Comparison of ENCODE assay signal across 8 cellular contexts in the genomic region with DNA sequence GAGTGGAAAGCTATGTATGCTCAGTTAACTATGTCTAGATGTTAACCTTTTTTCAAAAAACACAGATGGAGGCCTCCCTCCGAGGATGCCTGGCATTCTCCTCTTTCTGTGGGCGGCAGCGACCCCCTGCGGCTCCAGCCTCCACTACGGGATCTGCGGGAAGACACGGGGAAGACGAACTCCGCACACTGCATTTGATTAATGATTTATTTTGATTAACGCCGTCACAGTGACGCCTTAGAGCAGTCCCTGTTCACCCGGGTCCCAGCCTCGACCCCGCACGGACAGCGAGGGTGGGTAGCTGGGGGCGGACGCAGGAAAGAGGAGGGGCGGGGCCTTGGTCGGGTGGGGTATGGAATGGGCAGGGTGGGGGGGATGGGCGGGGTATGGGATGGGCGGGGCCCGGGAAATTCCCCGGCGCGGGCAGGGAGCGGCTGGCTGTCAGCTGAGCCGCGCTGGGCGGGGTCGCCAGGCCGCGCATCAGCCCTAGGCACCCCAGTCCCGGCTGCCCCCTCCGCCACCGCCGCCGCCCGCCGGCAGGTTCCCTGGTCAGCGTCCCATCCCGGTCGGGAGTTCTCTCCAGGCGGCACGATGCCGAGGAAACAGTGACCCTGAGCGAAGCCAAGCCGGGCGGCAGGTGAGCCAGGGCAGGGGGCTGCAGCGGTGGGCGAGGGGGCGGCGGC. TPM values are rescaled to one million over a fixed set of nuclear protein-coding genes. Genes with fewer than 3 reads are reported as not detected.
DNase-seq lines count a peak whose midpoint lies in the region; ATAC-seq and TF ChIP-seq lines count a peak whose summit lies in the region.

A gene (plus strand): TSS at position 498 of the 683 bp plus-strand sequence. CDS start 8,960 bp downstream, outside the sequence.

- no peaks in the 10 kb centered on the region for H4K20me1 ChIP-seq in OCI-LY1 (ENCODE audit: insufficient read depth, low read length)

- TF ChIP-seq CTCF in CD8-positive, alpha-beta T cell (IDR thresholded peaks at IDR 0.05), result peak; percentile 57
- peak; percentile 67 for TF ChIP-seq CTCF in OCI-LY1 (IDR thresholded peaks at IDR 0.05; ENCODE audit: low read length)

- DNase-seq in CD8-positive, alpha-beta T cell, result peak; percentile 62 to 85 (median 76)
- DNase-seq in activated T-cell treated with anti-CD3 and anti-CD28 coated beads, Interleukin-2, amount 50 U/mL, for 24 hours, result peak; percentile 85
- DNase-seq in stimulated activated CD8-positive, alpha-beta memory T cell treated with anti-CD3 and anti-CD28 coated beads, Interleukin-7, amount 100 ng/mL, for 4 hours (ENCODE audit: low read depth in 2 of 2), result peak; percentile 50 to 75

- H3K79me2 ChIP-seq in OCI-LY1 (ENCODE audit: insufficient read depth, low read length), result no peaks in the 10 kb centered on the region

- H3K27ac Mint-ChIP-seq in CD8-positive, alpha-beta T cell, result peak within 1 kb of the TSS; percentile 98
- H3K27ac Mint-ChIP-seq in activated T-cell treated with anti-CD3 and anti-CD28 coated beads, Interleukin-2, amount 50 U/mL, for 24 hours, result peak within 1 kb of the TSS; percentile 90

- H3K9me3 Mint-ChIP-seq in CD8-positive, alpha-beta T cell, result no peaks in the 10 kb centered on the region
- no peaks in the 10 kb centered on the region for H3K9me3 Mint-ChIP-seq in activated T-cell treated with anti-CD3 and anti-CD28 coated beads, Interleukin-2, amount 50 U/mL, for 24 hours

- no peaks in the 10 kb centered on the region for H3K36me3 ChIP-seq in CD8-positive, alpha-beta T cell (ENCODE audit: insufficient read depth, low read length)
- no peaks in the 10 kb centered on the region for H3K36me3 ChIP-seq in OCI-LY1 (ENCODE audit: insufficient read depth, low read length)
- peaks cover 8% of the 10 kb centered on the region for H3K36me3 ChIP-seq in muscle layer of colon (ENCODE audit: insufficient read depth, low read length)

- peak within 1 kb of the TSS; percentile 62 for H3K4me3 ChIP-seq in CD8-positive, alpha-beta T cell (ENCODE audit: low read depth, low read length)
- peak within 1 kb of the TSS; percentile 66 for H3K4me3 ChIP-seq in OCI-LY1 (ENCODE audit: low read depth, low read length, poor library complexity, severe bottlenecking)
- peak within 1 kb of the TSS; percentile 75 to 87 for H3K4me3 ChIP-seq in muscle layer of colon (ENCODE audit: low read depth in 1 of 2, low read length in 2 of 2)

- ATAC-seq in CD8-positive, alpha-beta T cell, result peak; percentile 75
- peak; percentile 69 for ATAC-seq in GM19395 (IDR thresholded peaks at IDR 0.05; ENCODE audit: unreplicated experiment)
- ATAC-seq in HG03571 (IDR thresholded peaks at IDR 0.05; ENCODE audit: unreplicated experiment), result peak; percentile 61
- ATAC-seq in esophagus mucosa, result peak; percentile 87

- no peak within 1 kb of the TSS for H2AFZ ChIP-seq in OCI-LY1 (ENCODE audit: low read length)

- no peaks in the 10 kb centered on the region for H3K9me2 ChIP-seq in OCI-LY1 (ENCODE audit: low read depth, low read length)

- POLR2A ChIA-PET in CD8-positive, alpha-beta T cell (lab: Charles Lee), result interaction anchor here (0.7 to 2.2 kb wide), 3 partner anchors 9 to 249 kb away, joined by 3 to 11 read pairs (median 6); no protein-coding TSS in a partner anchor

- peak within 1 kb of the TSS; percentile 55 for H3K9ac ChIP-seq in OCI-LY1 (ENCODE audit: low read length)
- peak within 1 kb of the TSS; percentile 89 for H3K9ac ChIP-seq in muscle layer of colon (ENCODE audit: low read length)

- peaks cover 46% of the 10 kb centered on the region for H3K4me1 Mint-ChIP-seq in CD8-positive, alpha-beta T cell (ENCODE audit: low read depth)
- peaks cover 42% of the 10 kb centered on the region for H3K4me1 Mint-ChIP-seq in activated T-cell treated with anti-CD3 and anti-CD28 coated beads, Interleukin-2, amount 50 U/mL, for 24 hours (ENCODE audit: low read depth)

- H3K4me2 ChIP-seq in OCI-LY1 (ENCODE audit: low read length), result peak within 1 kb of the TSS; percentile 68

- H3K27me3 ChIP-seq in CD8-positive, alpha-beta T cell (ENCODE audit: insufficient read depth, low read length), result no peaks in the 10 kb centered on the region
- H3K27me3 ChIP-seq in OCI-LY1 (ENCODE audit: insufficient read depth, low read length) (no peaks in the 10 kb centered on the region), muscle layer of colon (ENCODE audit: control insufficient read depth in 1 of 2, insufficient read depth in 2 of 2, low read length in 2 of 2) (no peaks in the 10 kb centered on the region)

- intact Hi-C loops in CD8-positive, alpha-beta T cell (cut with DNase I, micrococcal nuclease), result loop anchor here (1.0 to 10.0 kb wide), 16 partner anchors 8 to 1315 kb away; a partner anchor contains a TSS

- CTCF ChIA-PET in CD8-positive, alpha-beta T cell (lab: Charles Lee), result interaction anchor here (0.7 to 3.7 kb wide), 18 partner anchors 8 to 884 kb away, joined by 3 to 21 read pairs (median 4); a partner anchor contains a TSS

- H3K4me3 Mint-ChIP-seq in CD8-positive, alpha-beta T cell, result peak within 1 kb of the TSS; percentile 92
- peak within 1 kb of the TSS; percentile 85 for H3K4me3 Mint-ChIP-seq in activated T-cell treated with anti-CD3 and anti-CD28 coated beads, Interleukin-2, amount 50 U/mL, for 24 hours

- H3K36me3 Mint-ChIP-seq in CD8-positive, alpha-beta T cell, result peaks cover 15% of the 10 kb centered on the region
- H3K36me3 Mint-ChIP-seq in activated T-cell treated with anti-CD3 and anti-CD28 coated beads, Interleukin-2, amount 50 U/mL, for 24 hours (ENCODE audit: low read depth), result peaks cover 19% of the 10 kb centered on the region

- peak within 1 kb of the TSS; percentile 69 for H3K27ac ChIP-seq in CD8-positive, alpha-beta T cell (ENCODE audit: low read depth, low read length)
- H3K27ac ChIP-seq in OCI-LY1 (ENCODE audit: low read depth, low read length, poor library complexity, severe bottlenecking) (no peak within 1 kb of the TSS), muscle layer of colon (ENCODE audit: low read depth, low read length) (peak within 1 kb of the TSS; percentile 90)

- H3K9me3 ChIP-seq in CD8-positive, alpha-beta T cell (ENCODE audit: low read length), result no peaks in the 10 kb centered on the region
- H3K9me3 ChIP-seq in OCI-LY1 (ENCODE audit: low read length) (no peaks in the 10 kb centered on the region), muscle layer of colon (ENCODE audit: low read length) (no peaks in the 10 kb centered on the region)

- no peaks in the 10 kb centered on the region for H3F3A ChIP-seq in OCI-LY1 (ENCODE audit: insufficient read depth, low read length)

- H3K4me1 ChIP-seq in CD8-positive, alpha-beta T cell (ENCODE audit: insufficient read depth, low read length), result peaks cover 6% of the 10 kb centered on the region
- H3K4me1 ChIP-seq in OCI-LY1 (ENCODE audit: insufficient read depth, low read length, severe bottlenecking) (peaks cover 10% of the 10 kb centered on the region), muscle layer of colon (ENCODE audit: insufficient read depth, low read length) (peaks cover 13% of the 10 kb centered on the region)

- no peaks in the 10 kb centered on the region for H3K27me3 Mint-ChIP-seq in CD8-positive, alpha-beta T cell (ENCODE audit: low read depth)
- H3K27me3 Mint-ChIP-seq in activated T-cell treated with anti-CD3 and anti-CD28 coated beads, Interleukin-2, amount 50 U/mL, for 24 hours, result no peaks in the 10 kb centered on the region

RNA-seq across cellular contexts. Expression of the gene that starts here (rescaled TPM):
- 10 to 100 TPM; 66.3 to 71.6 TPM for total RNA-seq in CD8-positive, alpha-beta T cell
- total RNA-seq in esophagus mucosa, result 29.6 TPM
